22 cellular contexts compared by ENCODE assay signal in the genomic region with DNA sequence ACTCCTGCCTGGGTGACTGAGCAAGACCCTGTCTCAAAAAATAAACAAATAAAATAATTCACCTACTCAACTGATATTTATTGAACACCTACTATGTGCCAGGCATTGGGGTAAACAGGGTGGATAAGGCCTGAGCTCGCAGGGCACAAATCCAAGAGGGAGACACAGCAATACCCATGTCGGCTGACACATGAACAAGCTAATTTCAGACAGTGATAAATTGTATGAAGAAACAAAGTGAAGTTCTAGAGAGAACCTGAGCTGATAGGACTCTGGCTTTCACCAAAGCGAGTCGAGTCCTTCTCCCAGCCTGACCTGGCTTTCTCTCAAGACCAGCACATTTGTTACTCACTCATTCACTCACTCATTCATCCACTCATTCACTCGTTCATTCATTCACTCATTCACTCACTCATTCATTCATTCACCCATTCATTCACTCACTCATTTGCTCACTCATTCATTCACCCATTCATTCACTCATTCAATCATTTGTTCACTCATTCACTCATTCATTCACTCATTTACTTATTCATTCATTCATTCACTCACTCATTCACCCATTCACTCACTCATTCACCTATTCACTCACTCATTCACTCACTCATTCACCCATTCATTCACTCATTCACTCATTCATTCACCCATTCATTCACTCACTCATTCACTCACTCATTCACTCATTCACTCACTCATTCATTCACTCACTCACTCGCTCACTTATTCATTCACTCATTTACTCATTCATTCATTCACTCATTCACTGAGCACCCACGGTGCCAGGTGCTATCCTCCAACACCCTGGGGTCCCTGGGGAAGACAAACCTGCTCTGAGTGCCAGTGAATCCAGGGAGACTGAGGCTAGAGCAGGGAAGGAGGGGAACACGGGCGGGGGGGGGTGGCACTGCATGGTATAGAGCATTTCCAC. TPM values are rescaled to one million over a fixed set of nuclear protein-coding genes. Genes with fewer than 3 reads are reported as not detected.
DNase-seq lines count a peak whose midpoint lies in the region; ATAC-seq, FAIRE-seq and TF ChIP-seq lines count a peak whose summit lies in the region.
"Had no signal": no experiment of that assay in that cellular context is flagged by ENCODE, and none has a peak within 500 bp of the region (broad histone marks: within the 10 kb centered on the region; RNA-seq: fewer than 3 reads in every experiment).

No MANE protein-coding gene starts in this region.

- no peak overlapping the region for H3K4ac ChIP-seq in H1 (replicated peaks; ENCODE audit: insufficient read length, low read depth, low read length)

- H2BK20ac ChIP-seq in H1 (ENCODE audit: low read length): peak overlapping the region; percentile 40; the same call in 1 of the 2 replicates

- FAIRE-seq in H1 (lab: Jason Lieb, UNC): no peak
- FAIRE-seq: TTC549 had no signal

- no peaks in the 10 kb centered on the region for H3K36me3 ChIP-seq in breast epithelium
- H3K36me3 ChIP-seq in H1 (ENCODE audit: control insufficient read depth in 2 of 4, insufficient read depth in 4 of 4, low read length in 3 of 4): no peaks in the 10 kb centered on the region

- no peak overlapping the region for H2AK5ac ChIP-seq in H1 (ENCODE audit: low read depth, low read length)

- no peak overlapping the region for H3K9ac ChIP-seq in H1 (replicated peaks in 1 of 4; ENCODE audit: extremely low read depth in 1 of 4, low read depth in 3 of 4, low read length in 3 of 4)

- peak overlapping the region; percentile 39; the same call in 1 of the 2 replicates for H2BK12ac ChIP-seq in H1 (ENCODE audit: low read depth, low read length)

- peaks cover 7% of the 10 kb centered on the region for H3K23me2 ChIP-seq in H1 (ENCODE audit: low read depth, low read length)

- H4K20me1 ChIP-seq in H1 (replicated peaks in 1 of 2; ENCODE audit: control insufficient read depth in 1 of 2, insufficient read depth in 2 of 2, low read length in 2 of 2): peaks cover 0 to 2% of the 10 kb centered on the region in 2 experiments

- H2BK120ac ChIP-seq in H1 (replicated peaks; ENCODE audit: low read depth, low read length): no peak overlapping the region

- H2BK15ac ChIP-seq in H1 (ENCODE audit: low read length): peak overlapping the region; percentile 46; the same call in 1 of the 2 replicates

- peak overlapping the region; percentile 25 for H3K27ac Mint-ChIP-seq in MCF 10A (ENCODE audit: low read depth, unreplicated experiment)
- H3K27ac Mint-ChIP-seq: activated naive CD8-positive, alpha-beta T cell treated with anti-CD3 and anti-CD28 coated beads for 36 hours; effector memory CD8-positive, alpha-beta T cell; T-cell had no signal

- H2AFZ ChIP-seq in H1 (ENCODE audit: low read length): no peak overlapping the region

- 81% methylated on average over 7 of the region's 9 CpGs; no CpG with 5 or more reads in 1 of the 2 experiments for WGBS in H1 (ENCODE audit: extremely low coverage in 1 of 2, insufficient coverage in 1 of 2, insufficient read length in 1 of 2, insufficient replicate concordance in 2 of 2, low coverage in 1 of 2, low lambda C conversion rate in 2 of 2, missing lambda C conversion rate in 1 of 2), 2 experiments

- no peaks in the 10 kb centered on the region for H3K79me1 ChIP-seq in H1 (ENCODE audit: low read depth, low read length)

- H3K4me1 Mint-ChIP-seq in MCF 10A (ENCODE audit: insufficient read depth, unreplicated experiment): peaks cover 40% of the 10 kb centered on the region
- H3K4me1 Mint-ChIP-seq: activated naive CD8-positive, alpha-beta T cell treated with anti-CD3 and anti-CD28 coated beads for 36 hours had no signal

- no peak overlapping the region for H4K5ac ChIP-seq in H1 (ENCODE audit: insufficient read length, low read depth, low read length)

- no TSS peak for BruUV-seq in MCF 10A (replicated peaks; lab: Mats Ljungman, UMichigan)

- H3K23ac ChIP-seq in H1 (ENCODE audit: insufficient read length): no peak overlapping the region

- no peaks in the 10 kb centered on the region for H3K79me2 ChIP-seq in H1 (ENCODE audit: control insufficient read depth in 1 of 2, insufficient read depth in 2 of 2, low read length in 2 of 2)

- ATAC-seq in GM21619 (IDR thresholded peaks at IDR 0.05; ENCODE audit: unreplicated experiment) (no peak), HG03432 (IDR thresholded peaks at IDR 0.05; ENCODE audit: unreplicated experiment) (no peak)
- ATAC-seq: effector memory CD8-positive, alpha-beta T cell; left ventricle myocardium superior; mucosa of descending colon; T-cell had no signal

- peaks cover 0 to 10% of the 10 kb centered on the region in 2 donors for H3K27me3 ChIP-seq in breast epithelium
- H3K27me3 ChIP-seq in H1 (replicated peaks in 1 of 4; ENCODE audit: control insufficient read depth in 3 of 4, extremely low read depth in 1 of 4, insufficient read depth in 3 of 4, low read length in 3 of 4): peaks cover 0 to 3% (median 1%) of the 10 kb centered on the region in 4 experiments; a peak in 3 of 7 replicates

- H4K8ac ChIP-seq in H1 (ENCODE audit: extremely low read depth, insufficient read depth, low read length): no peak overlapping the region

- H3K18ac ChIP-seq in H1 (ENCODE audit: extremely low read depth, low read length): no peak overlapping the region

- H3K4me1 ChIP-seq in breast epithelium: no peaks in the 10 kb centered on the region
- peaks cover 0 to 27% (median 15%) of the 10 kb centered on the region in 4 experiments; a peak in 6 of 7 replicates for H3K4me1 ChIP-seq in H1 (replicated peaks in 1 of 4; ENCODE audit: control insufficient read depth in 3 of 4, insufficient read depth in 4 of 4, low read length in 3 of 4)

- no peak for TF ChIP-seq CTCF in MCF 10A (IDR thresholded peaks at IDR 0.05; ENCODE audit: unreplicated experiment)
- TF ChIP-seq CTCF in breast epithelium (IDR thresholded peaks at IDR 0.05): no peak
- no peak for TF ChIP-seq CTCF in H1 (IDR thresholded peaks at IDR 0.05; ENCODE audit: control extremely low read depth in 1 of 3, insufficient read depth in 1 of 3, low read depth in 1 of 3, low read length in 3 of 3)

- H2BK5ac ChIP-seq in H1 (ENCODE audit: low read depth, low read length): no peak overlapping the region

- intact Hi-C loops in MCF 10A (cut with micrococcal nuclease) (no loop called here), breast epithelium (cut with DNase I; ENCODE audit: low total_unique reads) (no loop called here)

- no peak for TF ChIP-seq RAD21 in H1 (IDR thresholded peaks at IDR 0.05 in 1 of 2, conservative IDR thresholded peaks at IDR 0.05 in 1 of 2; ENCODE audit: low read depth in 2 of 2, low read length in 2 of 2)

- peak overlapping the region; percentile 96 for H3K56ac ChIP-seq in H1 (replicated peaks; ENCODE audit: insufficient read length, low read depth, low read length)

- TF ChIP-seq EP300 in H1 (IDR thresholded peaks at IDR 0.05; ENCODE audit: borderline replicate concordance in 1 of 2, low read depth in 2 of 2, low read length in 2 of 2): no peak

- H3K14ac ChIP-seq in H1 (ENCODE audit: insufficient read length): no peak overlapping the region

- no peak for DNase-seq in MCF 10A (ENCODE audit: unreplicated experiment)
- no peak for DNase-seq in breast epithelium (ENCODE audit: low spot score in 2 of 2)
- peak; percentile 31 for DNase-seq in M059J (ENCODE audit: low read depth)
- DNase-seq in H1 (ENCODE audit: low read depth in 1 of 2, low spot score in 2 of 2): no peak
- DNase-seq in HuH-7 (ENCODE audit: low spot score): no peak
- DNase-seq: activated CD4-positive, alpha-beta T cell treated with anti-CD3 and anti-CD28 coated beads for 4 hours; activated naive CD8-positive, alpha-beta T cell treated with anti-CD3 and anti-CD28 coated beads for 36 hours; CD4-positive, alpha-beta memory T cell; effector memory CD8-positive, alpha-beta T cell; head of caudate nucleus; left ventricle myocardium superior; mucosa of descending colon; MV-4-11; NCI-H524 treated with DMSO at 0.1 percent for 48 hours; SIG-M5; stimulated activated naive CD4-positive, alpha-beta T cell; T-cell had no signal

- H3K4me3 ChIP-seq in breast epithelium: no peak overlapping the region
- H3K4me3 ChIP-seq in H1 (ENCODE audit: extremely low read depth in 1 of 4, insufficient read depth in 2 of 4, low read depth in 3 of 4, low read length in 4 of 4): no peak overlapping the region
- H3K4me3 ChIP-seq: mucosa of descending colon, skin epidermis had no signal

- H3K27ac ChIP-seq in breast epithelium (no peak overlapping the region), H1 (ENCODE audit: low read depth, low read length) (no peak overlapping the region)
- H3K27ac ChIP-seq: HL-60 had no signal

- H3K9me3 ChIP-seq in breast epithelium (no peaks in the 10 kb centered on the region), H1 (ENCODE audit: insufficient read depth in 2 of 2, low read depth in 1 of 2, low read length in 1 of 2) (no peaks in the 10 kb centered on the region)
- H3K9me3 ChIP-seq: mucosa of descending colon had no signal

- no peak overlapping the region for H4K91ac ChIP-seq in H1 (replicated peaks; ENCODE audit: insufficient read length, low read length)

- no peak overlapping the region for H3K4me3 Mint-ChIP-seq in MCF 10A (ENCODE audit: unreplicated experiment)
- H3K4me3 Mint-ChIP-seq: activated naive CD8-positive, alpha-beta T cell treated with anti-CD3 and anti-CD28 coated beads for 36 hours; CD4-positive, alpha-beta memory T cell; effector memory CD8-positive, alpha-beta T cell; T-cell had no signal

- no peak for TF ChIP-seq POLR2A in breast epithelium (IDR thresholded peaks at IDR 0.05)
- no peak for TF ChIP-seq POLR2A in H1 (IDR thresholded peaks at IDR 0.05; ENCODE audit: control extremely low read depth in 1 of 2, low read depth in 2 of 2, low read length in 2 of 2)

- H3K27me3 Mint-ChIP-seq in MCF 10A (ENCODE audit: insufficient read depth, unreplicated experiment): no peaks in the 10 kb centered on the region

- CTCF ChIA-PET in MCF 10A (lab: Yijun Ruan, JAX): interaction anchor here (0.6 kb wide), 1 partner anchor 339 kb away, joined by 4 read pairs; no protein-coding TSS in a partner anchor
- CTCF ChIA-PET in H1 (lab: Charles Lee; ENCODE audit: partially characterized antibody): interaction anchor here (0.9 to 1.1 kb wide), 3 partner anchors 32 to 85 kb away, joined by 3 to 6 read pairs (median 3); no protein-coding TSS in a partner anchor

- no peaks in the 10 kb centered on the region for H3K9me3 Mint-ChIP-seq in MCF 10A (ENCODE audit: unreplicated experiment)
- H3K9me3 Mint-ChIP-seq: activated naive CD8-positive, alpha-beta T cell treated with anti-CD3 and anti-CD28 coated beads for 36 hours; effector memory CD8-positive, alpha-beta T cell; T-cell had no signal

- POLR2A ChIA-PET in MCF 10A (lab: Yijun Ruan, JAX): no interaction called here
- POLR2A ChIA-PET in H1 (lab: Charles Lee; ENCODE audit: partially characterized antibody): no interaction called here

- no peak overlapping the region for H3K4me2 ChIP-seq in H1 (ENCODE audit: insufficient read depth in 1 of 2, low read depth in 2 of 2, low read length in 2 of 2)

- no peaks in the 10 kb centered on the region for H3K36me3 Mint-ChIP-seq in MCF 10A (ENCODE audit: insufficient read depth, unreplicated experiment)
- H3K36me3 Mint-ChIP-seq: activated naive CD8-positive, alpha-beta T cell treated with anti-CD3 and anti-CD28 coated beads for 36 hours; CD4-positive, alpha-beta memory T cell; T-cell had no signal

RNA-seq across cellular contexts. Expression of gene CASZ1, which starts 37.4 kb away (rescaled TPM):
- total RNA-seq in MCF 10A (2022): 11.1 and 13.2 TPM in 2 replicates
- 10 to 100 TPM in 2 of 3 donors, 1 to 10 TPM in 1; 1.1 to 39.1 (median 32.4) TPM for total RNA-seq in breast epithelium
- total RNA-seq in M059J (2014; rRNA removed; shearing (Covaris generic)): 1.8 and 6.0 TPM in 2 replicates
- total RNA-seq in H1 (2021; fragmentation: NEBNext Ultra II Directional; extraction: Animal tissue kit (Norgen Biotek cat#: 25700)): 6.1 and 7.7 TPM in 2 replicates
- polyA plus RNA-seq in H1 (2011; rRNA removed): 4.4 and 5.9 TPM in 2 replicates
- 3.6 TPM for polyA plus RNA-seq in H1 (2011; cell fraction: cytosol; rRNA removed)
- 10.1 TPM for polyA plus RNA-seq in H1 (2011; cell fraction: nucleus; rRNA removed)
- polyA plus RNA-seq in H1 (2012, experiment 1 of 2): 2.2 to 4.5 TPM (median 4.3 TPM) in 4 replicates
- polyA plus RNA-seq in H1 (2012, experiment 2 of 2): 2.9 TPM
- polyA plus RNA-seq in H1 (2013, experiment 1 of 2): 6.5 TPM
- polyA plus RNA-seq in H1 (2013, experiment 2 of 2): 6.3 TPM
- 3.9 and 5.8 TPM in 2 replicates for polyA minus RNA-seq in H1 (2011; rRNA and poly(A)+ RNA removed)
- 5.8 TPM for polyA minus RNA-seq in H1 (2011; cell fraction: cytosol; rRNA and poly(A)+ RNA removed)
- polyA minus RNA-seq in H1 (2011; cell fraction: nucleus; rRNA and poly(A)+ RNA removed): 10.2 TPM
